ENCODE assay signal across 2 cellular contexts in the genomic region with DNA sequence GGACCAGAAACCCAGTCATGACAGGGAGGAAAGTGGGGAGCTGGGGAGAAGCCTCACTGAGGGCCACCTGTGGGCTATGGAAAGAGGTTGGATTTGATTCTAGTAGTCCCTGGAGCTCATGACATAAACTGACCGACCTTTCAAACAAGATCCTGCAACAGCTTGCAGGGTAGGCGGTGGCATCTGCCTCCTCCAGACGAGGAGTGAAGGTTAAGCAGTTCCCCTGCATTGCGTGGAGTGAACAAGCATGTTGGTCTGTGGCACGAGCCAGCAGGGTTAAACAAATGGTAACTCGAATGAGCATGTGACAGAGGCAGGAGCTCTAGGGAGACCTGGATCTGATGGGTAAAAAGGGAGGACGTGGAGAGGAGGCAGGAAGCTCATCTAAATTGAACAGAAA.
TF ChIP-seq lines count a peak whose summit lies in the region.

No MANE protein-coding gene starts in this region.

TF ChIP-seq in A549, 52 proteins besides CTCF, POLR2A, EP300 and RAD21:
- no peak for TF ChIP-seq POLR2AphosphoS2 (conservative IDR thresholded peaks at IDR 0.05; ENCODE audit: low read length)
- TF ChIP-seq NR3C1 (IDR thresholded peaks at IDR 0.05) = no peak
- TF ChIP-seq, protein P1, sequence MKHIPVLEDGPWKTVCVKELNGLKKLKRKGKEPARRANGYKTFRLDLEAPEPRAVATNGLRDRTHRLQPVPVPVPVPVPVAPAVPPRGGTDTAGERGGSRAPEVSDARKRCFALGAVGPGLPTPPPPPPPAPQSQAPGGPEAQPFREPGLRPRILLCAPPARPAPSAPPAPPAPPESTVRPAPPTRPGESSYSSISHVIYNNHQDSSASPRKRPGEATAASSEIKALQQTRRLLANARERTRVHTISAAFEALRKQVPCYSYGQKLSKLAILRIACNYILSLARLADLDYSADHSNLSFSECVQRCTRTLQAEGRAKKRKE (CRISPR knock-in tag; IDR thresholded peaks at IDR 0.05; ENCODE audit: low read depth) = no peak
- TF ChIP-seq KDM5A (IDR thresholded peaks at IDR 0.05) = no peak
- no peak for TF ChIP-seq ZSCAN20 (CRISPR knock-in tag; IDR thresholded peaks at IDR 0.05)
- no peak for TF ChIP-seq CBX8 (IDR thresholded peaks at IDR 0.05)
- TF ChIP-seq, protein P2, sequence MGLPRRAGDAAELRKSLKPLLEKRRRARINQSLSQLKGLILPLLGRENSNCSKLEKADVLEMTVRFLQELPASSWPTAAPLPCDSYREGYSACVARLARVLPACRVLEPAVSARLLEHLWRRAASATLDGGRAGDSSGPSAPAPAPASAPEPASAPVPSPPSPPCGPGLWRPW (IDR thresholded peaks at IDR 0.05) = no peak
- TF ChIP-seq SMC3 (IDR thresholded peaks at IDR 0.05) = no peak
- no peak for TF ChIP-seq MAZ (IDR thresholded peaks at IDR 0.05; ENCODE audit: borderline replicate concordance, low read depth, low read length)
- no peak for TF ChIP-seq ESRRA (IDR thresholded peaks at IDR 0.05; ENCODE audit: borderline replicate concordance, low read length)
- no peak for TF ChIP-seq FOSL2 (IDR thresholded peaks at IDR 0.05)
- no peak for TF ChIP-seq FOSL2 (CRISPR knock-in tag; IDR thresholded peaks at IDR 0.05)

TF ChIP-seq in IMR-90, 13 proteins besides CTCF, POLR2A, EP300 and RAD21:
- TF ChIP-seq MAFK (IDR thresholded peaks at IDR 0.05; ENCODE audit: low read depth, low read length) (no peak), BHLHE40 (IDR thresholded peaks at IDR 0.05; ENCODE audit: low read depth, low read length) (no peak), FOS (IDR thresholded peaks at IDR 0.05; ENCODE audit: low read depth, low read length) (no peak), CHD1 (IDR thresholded peaks at IDR 0.05; ENCODE audit: low read depth, low read length) (no peak)
- TF ChIP-seq, protein P3, sequence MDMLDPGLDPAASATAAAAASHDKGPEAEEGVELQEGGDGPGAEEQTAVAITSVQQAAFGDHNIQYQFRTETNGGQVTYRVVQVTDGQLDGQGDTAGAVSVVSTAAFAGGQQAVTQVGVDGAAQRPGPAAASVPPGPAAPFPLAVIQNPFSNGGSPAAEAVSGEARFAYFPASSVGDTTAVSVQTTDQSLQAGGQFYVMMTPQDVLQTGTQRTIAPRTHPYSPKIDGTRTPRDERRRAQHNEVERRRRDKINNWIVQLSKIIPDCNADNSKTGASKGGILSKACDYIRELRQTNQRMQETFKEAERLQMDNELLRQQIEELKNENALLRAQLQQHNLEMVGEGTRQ (IDR thresholded peaks at IDR 0.05; ENCODE audit: low read depth, low read length) = no peak
- TF ChIP-seq, protein P4, sequence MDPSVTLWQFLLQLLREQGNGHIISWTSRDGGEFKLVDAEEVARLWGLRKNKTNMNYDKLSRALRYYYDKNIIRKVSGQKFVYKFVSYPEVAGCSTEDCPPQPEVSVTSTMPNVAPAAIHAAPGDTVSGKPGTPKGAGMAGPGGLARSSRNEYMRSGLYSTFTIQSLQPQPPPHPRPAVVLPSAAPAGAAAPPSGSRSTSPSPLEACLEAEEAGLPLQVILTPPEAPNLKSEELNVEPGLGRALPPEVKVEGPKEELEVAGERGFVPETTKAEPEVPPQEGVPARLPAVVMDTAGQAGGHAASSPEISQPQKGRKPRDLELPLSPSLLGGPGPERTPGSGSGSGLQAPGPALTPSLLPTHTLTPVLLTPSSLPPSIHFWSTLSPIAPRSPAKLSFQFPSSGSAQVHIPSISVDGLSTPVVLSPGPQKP (IDR thresholded peaks at IDR 0.05; ENCODE audit: borderline replicate concordance, low read depth, low read length) = no peak
